In genomic region chr10:128275405-128275804, GRCh38 we compare ENCODE assay signal across 11 cellular contexts.
DNase-seq lines count a peak whose midpoint lies in the region; ATAC-seq and TF ChIP-seq lines count a peak whose summit lies in the region.
"Had no signal": no experiment of that assay in that cellular context is flagged by ENCODE, and none has a peak within 500 bp of the region (broad histone marks: within the 10 kb centered on the region; RNA-seq: fewer than 3 reads in every experiment).

No MANE protein-coding gene starts in this region.

- peaks cover 68% of the 10 kb centered on the region for H3K27me3 Mint-ChIP-seq in CD4-positive, alpha-beta T cell
- H3K27me3 Mint-ChIP-seq in activated CD4-positive, alpha-beta memory T cell treated with anti-CD3 and anti-CD28 coated beads for 36 hours = peaks cover 39% of the 10 kb centered on the region
- peaks cover 41 to 56% (median 52%) of the 10 kb centered on the region in 3 donors for H3K27me3 Mint-ChIP-seq in naive B cell

- H3K36me3 Mint-ChIP-seq in CD4-positive, alpha-beta T cell (ENCODE audit: low read depth) = no peaks in the 10 kb centered on the region
- H3K36me3 Mint-ChIP-seq in activated CD4-positive, alpha-beta memory T cell treated with anti-CD3 and anti-CD28 coated beads for 36 hours = no peaks in the 10 kb centered on the region
- H3K36me3 Mint-ChIP-seq in naive B cell = no peaks in the 10 kb centered on the region
- H3K36me3 Mint-ChIP-seq: WTC11 had no signal

- no peak overlapping the region for H3K4me3 ChIP-seq in lower lobe of right lung
- H3K4me3 ChIP-seq: dorsolateral prefrontal cortex, testis had no signal

- intact Hi-C loops in CD4-positive, alpha-beta T cell (cut with DNase I, micrococcal nuclease) = no loop called here
- intact Hi-C loops in activated CD4-positive, alpha-beta memory T cell treated with anti-CD3 and anti-CD28 coated beads for 36 hours (cut with micrococcal nuclease) = no loop called here
- intact Hi-C loops in lower lobe of right lung (cut with DNase I) = no loop called here

- H3K27me3 ChIP-seq in CD4-positive, alpha-beta T cell (ENCODE audit: control insufficient read depth, insufficient read depth, low read length) = peaks cover 19% of the 10 kb centered on the region
- peaks cover 28% of the 10 kb centered on the region for H3K27me3 ChIP-seq in lower lobe of right lung (ENCODE audit: low read depth)
- H3K27me3 ChIP-seq: testis had no signal

- CTCF ChIA-PET in CD4-positive, alpha-beta T cell (lab: Charles Lee) = no interaction called here
- CTCF ChIA-PET in activated CD4-positive, alpha-beta memory T cell treated with anti-CD3 and anti-CD28 coated beads for 36 hours (lab: Charles Lee) = no interaction called here

- TF ChIP-seq CTCF in CD4-positive, alpha-beta T cell (IDR thresholded peaks at IDR 0.05) = no peak
- TF ChIP-seq CTCF in lower lobe of right lung (IDR thresholded peaks at IDR 0.05) = no peak

- DNase-seq in DMS 273 (lab: John Stamatoyannopoulos, UW; ENCODE audit: unreplicated experiment) = peak; percentile 7
- DNase-seq in DMS 273 treated with DMSO at 0.1 percent for 48 hours (lab: John Stamatoyannopoulos, UW) = no peak
- no peak for DNase-seq in CD4-positive, alpha-beta T cell
- peak; percentile 13 for DNase-seq in activated CD4-positive, alpha-beta memory T cell treated with anti-CD3 and anti-CD28 coated beads for 36 hours
- no peak for DNase-seq in naive B cell
- DNase-seq in lower lobe of right lung = no peak
- DNase-seq: dorsolateral prefrontal cortex, testis had no signal

- H3K27ac ChIP-seq in CD4-positive, alpha-beta T cell (ENCODE audit: low read depth, low read length) = no peak overlapping the region
- H3K27ac ChIP-seq in lower lobe of right lung = no peak overlapping the region
- H3K27ac ChIP-seq: dorsolateral prefrontal cortex, testis had no signal

- H3K9me3 ChIP-seq in CD4-positive, alpha-beta T cell (ENCODE audit: control insufficient read depth, low read length) = no peaks in the 10 kb centered on the region
- no peaks in the 10 kb centered on the region for H3K9me3 ChIP-seq in lower lobe of right lung
- H3K9me3 ChIP-seq: testis had no signal

- POLR2A ChIA-PET in CD4-positive, alpha-beta T cell (lab: Charles Lee) = no interaction called here
- POLR2A ChIA-PET in activated CD4-positive, alpha-beta memory T cell treated with anti-CD3 and anti-CD28 coated beads for 36 hours (lab: Charles Lee) = no interaction called here

- no peaks in the 10 kb centered on the region for H3K9me3 Mint-ChIP-seq in CD4-positive, alpha-beta T cell
- H3K9me3 Mint-ChIP-seq in activated CD4-positive, alpha-beta memory T cell treated with anti-CD3 and anti-CD28 coated beads for 36 hours = no peaks in the 10 kb centered on the region
- H3K9me3 Mint-ChIP-seq in naive B cell = no peaks in the 10 kb centered on the region
- H3K9me3 Mint-ChIP-seq: WTC11 had no signal

- peak overlapping the region; percentile 6 for H3K4me3 Mint-ChIP-seq in CD4-positive, alpha-beta T cell
- H3K4me3 Mint-ChIP-seq in activated CD4-positive, alpha-beta memory T cell treated with anti-CD3 and anti-CD28 coated beads for 36 hours = peak overlapping the region; percentile 9
- peak overlapping the region in 6 of 8 donors; percentile 5 to 74 (median 33) for H3K4me3 Mint-ChIP-seq in naive B cell
- H3K4me3 Mint-ChIP-seq: WTC11 had no signal

- H3K4me1 Mint-ChIP-seq in CD4-positive, alpha-beta T cell (ENCODE audit: low read depth) = peaks cover 7% of the 10 kb centered on the region
- peaks cover 10% of the 10 kb centered on the region for H3K4me1 Mint-ChIP-seq in activated CD4-positive, alpha-beta memory T cell treated with anti-CD3 and anti-CD28 coated beads for 36 hours (ENCODE audit: low read depth)
- H3K4me1 Mint-ChIP-seq in naive B cell = peaks cover 6 to 11% (median 6%) of the 10 kb centered on the region in 3 donors

- no peak overlapping the region for H3K27ac Mint-ChIP-seq in CD4-positive, alpha-beta T cell
- no peak overlapping the region for H3K27ac Mint-ChIP-seq in activated CD4-positive, alpha-beta memory T cell treated with anti-CD3 and anti-CD28 coated beads for 36 hours
- H3K27ac Mint-ChIP-seq in naive B cell = peak overlapping the region in 2 of 6 donors; percentile 1 to 2
- H3K27ac Mint-ChIP-seq: WTC11 had no signal

- no peak for ATAC-seq in CD4-positive, alpha-beta T cell (ENCODE audit: poor library complexity)
- ATAC-seq in naive B cell (ENCODE audit: low read depth in 2 of 2) = no peak
- no peak for ATAC-seq in GM19328 (IDR thresholded peaks at IDR 0.05; ENCODE audit: unreplicated experiment)
- ATAC-seq in lower lobe of right lung = no peak
- ATAC-seq in GM19452 (IDR thresholded peaks at IDR 0.05; ENCODE audit: unreplicated experiment) = no peak
- ATAC-seq: WTC11 had no signal

- H3K4me1 ChIP-seq in lower lobe of right lung = no peaks in the 10 kb centered on the region
- H3K4me1 ChIP-seq: testis had no signal

- H3K36me3 ChIP-seq in lower lobe of right lung = no peaks in the 10 kb centered on the region

Comparison
In these comparisons a context has a peak if more than half of its experiments do, and no peak if none do; other contexts are left out.
1. DNase-seq: peak in DMS 273 (single experiment) and activated CD4-positive, alpha-beta memory T cell treated with anti-CD3 and anti-CD28 coated beads for 36 hours (single experiment); none in DMS 273 treated with DMSO at 0.1 percent for 48 hours (single experiment), CD4-positive, alpha-beta T cell (0 of 10), naive B cell (single experiment) and lower lobe of right lung (single experiment).
2. Peak in every context shown above with its lines, with median percentiles within 50 percentile points of each other: H3K4me3 Mint-ChIP-seq.